ENCODE assay signal across 8 cellular contexts in genomic region chr14:90256354-90257131, GRCh38. TPM values are rescaled to one million over a fixed set of nuclear protein-coding genes. Genes with fewer than 3 reads are reported as not detected.
DNase-seq lines count a peak whose midpoint lies in the region; ATAC-seq, FAIRE-seq and TF ChIP-seq lines count a peak whose summit lies in the region.

TSS of gene PSMC1 (plus strand) at chr14:90256553. CDS start at chr14:90256598, 45 bp downstream.

- H3K27ac ChIP-seq in caudate nucleus (ENCODE audit: low read depth, low read length): peak within 1 kb of the TSS; percentile 65

- no peak for TF ChIP-seq CTCF in activated B cell treated with CpG ODN at 0.5 μM for 24 hours (IDR thresholded peaks at IDR 0.05)

- H3K27me3 Mint-ChIP-seq in activated B cell treated with CpG ODN at 0.5 μM for 24 hours: no peaks in the 10 kb centered on the region

- FAIRE-seq in islet of Langerhans (lab: Jason Lieb, UNC): peak; percentile 95

- ATAC-seq in HG03196 (IDR thresholded peaks at IDR 0.05; ENCODE audit: unreplicated experiment) (peak; percentile 93), activated B cell treated with CpG ODN at 0.5 μM for 24 hours (ENCODE audit: low read depth) (peak; percentile 94)

- H3K27ac Mint-ChIP-seq in activated B cell treated with CpG ODN at 0.5 μM for 24 hours: peak within 1 kb of the TSS; percentile 92

- DNase-seq in AG08395 (ENCODE audit: low spot score) (peak; percentile 93), NCI-H345 (lab: John Stamatoyannopoulos, UW) (peak; percentile 95), activated B cell treated with CpG ODN at 0.5 μM for 24 hours (peak; percentile 76), caudate nucleus (lab: John Stamatoyannopoulos, UW) (peak in 60 of 61 donors; percentile 38 to 93 (median 84))
- peak; percentile 81 for DNase-seq in stimulated activated CD4-positive, alpha-beta T cell treated with anti-CD3 and anti-CD28 coated beads, Interleukin-12 subunit alpha, Interleukin-12 subunit beta, amount 100 ng/mL, for 4 hours

- H3K4me3 Mint-ChIP-seq in activated B cell treated with CpG ODN at 0.5 μM for 24 hours: peak within 1 kb of the TSS; percentile 98

- POLR2A ChIA-PET in activated B cell treated with CpG ODN at 0.5 μM for 24 hours (lab: Charles Lee): interaction anchor here (0.6 to 3.1 kb wide), 9 partner anchors 10 to 1432 kb away, joined by 3 to 21 read pairs (median 3); partner anchors contain the start of genes CALM1 and TTC8

- H3K4me1 Mint-ChIP-seq in activated B cell treated with CpG ODN at 0.5 μM for 24 hours: peaks cover 40% of the 10 kb centered on the region

- peaks cover 36% of the 10 kb centered on the region for H3K36me3 Mint-ChIP-seq in activated B cell treated with CpG ODN at 0.5 μM for 24 hours (ENCODE audit: low read depth)

- CTCF ChIA-PET in activated B cell treated with CpG ODN at 0.5 μM for 24 hours (lab: Charles Lee): interaction anchor here (1.1 kb wide), 2 partner anchors 141 to 284 kb away, joined by 4 to 5 read pairs; partner anchors contain the start of gene CALM1

- in situ Hi-C loops in GM18951 (cut with MboI; ENCODE audit: low sequenced_read_pairs, unreplicated experiment): no loop called here

- peaks cover 8% of the 10 kb centered on the region for H3K9me3 Mint-ChIP-seq in activated B cell treated with CpG ODN at 0.5 μM for 24 hours

- TF ChIP-seq POLR2A in GM18951 (IDR thresholded peaks at IDR 0.05; ENCODE audit: extremely low read depth, insufficient read depth, insufficient read length): peak; percentile 72

- intact Hi-C loops in activated B cell treated with CpG ODN at 0.5 μM for 24 hours (cut with micrococcal nuclease): loop anchor here (1.0 to 10.0 kb wide), 10 partner anchors 75 to 1694 kb away; partner anchors contain the start of genes EFCAB11, EML5, KCNK13 and NRDE2

RNA-seq across cellular contexts. Expression of gene PSMC1, which starts in this region (rescaled TPM):
- 101 and 102 TPM in 2 replicates for total RNA-seq in activated B cell treated with CpG ODN at 0.5 μM for 24 hours

Comparison
In these comparisons a context has a peak if more than half of its experiments do, and no peak if none do; other contexts are left out.
1. Peak in every context shown above with its lines: DNase-seq, ATAC-seq and H3K27ac ChIP-seq.